10 cellular contexts compared by ENCODE assay signal in the genomic region with DNA sequence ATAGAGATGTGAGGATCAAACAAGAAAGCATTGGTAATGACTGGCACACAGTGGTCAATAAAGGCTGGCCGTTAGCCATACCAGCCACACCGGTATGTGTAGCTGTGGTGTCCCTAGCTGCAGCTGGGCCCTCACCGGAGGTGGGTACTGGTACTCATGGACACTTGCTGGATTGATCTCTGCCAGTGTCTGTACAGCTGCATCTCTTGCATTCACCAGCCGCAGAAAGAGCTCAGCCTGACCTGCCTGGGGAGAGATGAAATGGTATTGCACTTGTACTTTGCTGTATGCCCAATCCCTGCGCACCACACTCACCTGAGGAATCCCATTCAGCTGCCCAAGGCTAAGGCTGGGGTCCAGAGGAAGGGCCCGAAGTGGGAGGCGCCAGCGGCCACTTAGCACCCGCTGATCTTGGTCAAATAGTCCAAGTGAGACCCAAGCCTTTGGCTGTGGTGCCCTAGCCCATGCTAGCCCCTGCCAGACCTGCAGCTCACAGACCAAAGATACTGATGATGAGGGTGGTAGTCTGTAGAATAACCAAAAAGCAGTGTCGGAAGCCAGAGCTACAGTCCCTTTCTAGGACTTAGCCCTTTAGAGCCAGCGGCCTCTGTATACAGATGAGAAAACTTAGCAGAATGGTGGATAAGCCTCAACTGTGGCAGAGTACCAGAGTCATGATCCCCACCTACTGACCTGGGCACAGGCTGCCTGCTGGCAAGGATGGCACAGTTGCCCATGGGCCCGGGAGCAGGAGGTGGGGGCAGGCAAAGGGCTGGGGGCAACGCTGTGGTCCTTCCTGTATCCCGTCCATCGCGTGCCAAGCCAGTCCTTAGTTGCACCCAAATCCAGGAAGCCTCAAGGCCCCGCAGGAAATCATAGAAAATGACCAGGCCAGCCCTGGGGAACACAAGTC. TPM values are rescaled to one million over a fixed set of nuclear protein-coding genes. Genes with fewer than 3 reads are reported as not detected.
DNase-seq lines count a peak whose midpoint lies in the region; ATAC-seq and TF ChIP-seq lines count a peak whose summit lies in the region.
"Had no signal": no experiment of that assay in that cellular context is flagged by ENCODE, and none has a peak within 500 bp of the region (broad histone marks: within the 10 kb centered on the region; RNA-seq: fewer than 3 reads in every experiment).

No MANE protein-coding gene starts in this region.

- TF ChIP-seq POLR2A in uterus (IDR thresholded peaks at IDR 0.05): no peak

- H3K27ac ChIP-seq in cardiac muscle cell: peak overlapping the region; percentile 70
- H3K27ac ChIP-seq in ascending aorta: peak overlapping the region; percentile 7 to 62
- peak overlapping the region; percentile 60 for H3K27ac ChIP-seq in lower lobe of right lung
- peak overlapping the region; percentile 47 to 65 for H3K27ac ChIP-seq in uterus
- no peak overlapping the region for H3K27ac ChIP-seq in OCI-LY7 (ENCODE audit: low read depth, low read length, poor library complexity, severe bottlenecking)

- H3K4me3 ChIP-seq in cardiac muscle cell (no peak overlapping the region), ascending aorta (no peak overlapping the region), lower lobe of right lung (no peak overlapping the region), uterus (no peak overlapping the region), OCI-LY7 (ENCODE audit: low read depth, low read length, poor library complexity, severe bottlenecking) (no peak overlapping the region)

- H3K27me3 ChIP-seq in cardiac muscle cell (no peaks in the 10 kb centered on the region), ascending aorta (no peaks in the 10 kb centered on the region), lower lobe of right lung (ENCODE audit: low read depth) (no peaks in the 10 kb centered on the region), uterus (no peaks in the 10 kb centered on the region)

- H3K9me3 ChIP-seq in cardiac muscle cell (ENCODE audit: low read depth) (no peaks in the 10 kb centered on the region), ascending aorta (no peaks in the 10 kb centered on the region), lower lobe of right lung (no peaks in the 10 kb centered on the region), uterus (no peaks in the 10 kb centered on the region), OCI-LY7 (ENCODE audit: low read length) (no peaks in the 10 kb centered on the region)

- no peaks in the 10 kb centered on the region for H3K9me2 ChIP-seq in OCI-LY7 (ENCODE audit: insufficient read depth, low read length)

- H3K4me2 ChIP-seq in OCI-LY7 (ENCODE audit: low read length): no peak overlapping the region

- no peak for TF ChIP-seq CTCF in cardiac muscle cell (IDR thresholded peaks at IDR 0.05; ENCODE audit: low read depth, low read length)
- TF ChIP-seq CTCF in ascending aorta (IDR thresholded peaks at IDR 0.05): no peak
- no peak for TF ChIP-seq CTCF in lower lobe of right lung (IDR thresholded peaks at IDR 0.05)
- no peak for TF ChIP-seq CTCF in uterus (IDR thresholded peaks at IDR 0.05)
- no peak for TF ChIP-seq CTCF in OCI-LY7 (conservative IDR thresholded peaks at IDR 0.05; ENCODE audit: low read length)

- CTCF ChIA-PET in OCI-LY7 (lab: Charles Lee; ENCODE audit: unreplicated experiment): no interaction called here

- DNase-seq in cardiac muscle cell (ENCODE audit: low read depth in 1 of 2, low spot score in 1 of 2): no peak
- DNase-seq in cardiac septum (ENCODE audit: low spot score): no peak
- DNase-seq in ascending aorta (ENCODE audit: low spot score in 2 of 2): no peak
- no peak for DNase-seq in lower lobe of right lung
- DNase-seq in uterus: no peak
- DNase-seq in OCI-LY7 (ENCODE audit: low spot score): no peak
- DNase-seq in dedifferentiated amniotic fluid mesenchymal stem cell (ENCODE audit: extremely low spot score): no peak
- DNase-seq in NCI-H146 treated with DMSO at 0.1 percent for 48 hours (lab: John Stamatoyannopoulos, UW; ENCODE audit: unreplicated experiment): no peak
- DNase-seq: COR-L47; stimulated activated CD4-positive, alpha-beta T cell treated with anti-CD3 and anti-CD28 coated beads, Interleukin-12 subunit alpha, Interleukin-12 subunit beta, amount 100 ng/mL, for 4 hours had no signal

- ATAC-seq in lower lobe of right lung: peak in 1 of 2 donors; percentile 13

- H2AFZ ChIP-seq in OCI-LY7 (ENCODE audit: low read length): no peak overlapping the region

- H3K79me2 ChIP-seq in OCI-LY7 (ENCODE audit: insufficient read depth, low read depth, low read length): peaks cover 2% of the 10 kb centered on the region; the same call in 1 of the 2 replicates

- H3K4me1 ChIP-seq in cardiac muscle cell (ENCODE audit: low read depth) (no peaks in the 10 kb centered on the region), ascending aorta (peaks cover 0 to 3% of the 10 kb centered on the region in 2 donors), lower lobe of right lung (peaks cover 16% of the 10 kb centered on the region), uterus (no peaks in the 10 kb centered on the region), OCI-LY7 (ENCODE audit: insufficient read depth, low read length, poor library complexity, severe bottlenecking) (peaks cover 5% of the 10 kb centered on the region)

- no TSS peak for BruUV-seq in OCI-LY7 (replicated peaks; lab: Mats Ljungman, UMichigan)

- intact Hi-C loops in cardiac septum (cut with DNase I) (no loop called here), ascending aorta (cut with DNase I) (no loop called here), lower lobe of right lung (cut with DNase I) (no loop called here), uterus (cut with DNase I; ENCODE audit: low total_unique reads) (no loop called here), OCI-LY7 (cut with micrococcal nuclease; ENCODE audit: unreplicated experiment) (no loop called here)

- POLR2A ChIA-PET in OCI-LY7 (lab: Charles Lee): interaction anchor here (0.5 to 0.6 kb wide), 2 partner anchors 9 to 360 kb away, joined by 3 to 4 read pairs; no protein-coding TSS in a partner anchor

- H4K20me1 ChIP-seq in OCI-LY7 (ENCODE audit: insufficient read depth, low read length): peaks cover 4% of the 10 kb centered on the region; the same call in 1 of the 2 replicates

- H3K36me3 ChIP-seq in cardiac muscle cell (peaks cover 29% of the 10 kb centered on the region), ascending aorta (peaks cover 19 to 36% of the 10 kb centered on the region in 2 donors), lower lobe of right lung (peaks cover 69% of the 10 kb centered on the region), uterus (no peaks in the 10 kb centered on the region), OCI-LY7 (ENCODE audit: insufficient read depth, low read length) (peaks cover 67% of the 10 kb centered on the region)

RNA-seq across cellular contexts. Expression of a gene that starts 3.0 kb away (rescaled TPM):
- total RNA-seq in cardiac muscle cell (2.9 and 7.5 TPM in 2 replicates), cardiac septum (1.2 TPM), ascending aorta (not detected), lower lobe of right lung (20.3 TPM), uterus (1 to 10 TPM in 3 of 4 donors, not detected in 1; 1.3 to 3.3 (median 3.2) TPM), OCI-LY7 (2022) (5.0 and 5.6 TPM in 2 replicates)
- 1.9 and 3.1 TPM in 2 replicates for polyA plus RNA-seq in cardiac muscle cell
- 2.8 and 3.2 TPM in 2 replicates for total RNA-seq in OCI-LY7 (2014; rRNA removed; shearing (Covaris generic))

RNA-seq across cellular contexts. Expression of a gene that starts 37.0 kb away (rescaled TPM):
- total RNA-seq in cardiac muscle cell (54.9 and 89.3 TPM in 2 replicates), cardiac septum (30.1 TPM), ascending aorta (49.1 TPM), lower lobe of right lung (50.0 TPM), uterus (100 to 1,000 TPM in 2 of 4 donors, 10 to 100 TPM in 2; 40.2 to 125 (median 81.0) TPM), OCI-LY7 (2022) (373 and 394 TPM in 2 replicates)
- 172 and 174 TPM in 2 replicates for polyA plus RNA-seq in cardiac muscle cell
- total RNA-seq in OCI-LY7 (2014; rRNA removed; shearing (Covaris generic)): 210 and 267 TPM in 2 replicates
